Comparison of ENCODE assay signal across 8 cellular contexts in genomic region chr14:19878029-19878642, GRCh38. TPM values are rescaled to one million over a fixed set of nuclear protein-coding genes. Genes with fewer than 3 reads are reported as not detected.
DNase-seq lines count a peak whose midpoint lies in the region; ATAC-seq and TF ChIP-seq lines count a peak whose summit lies in the region.

No MANE protein-coding gene starts in this region.

- no peaks in the 10 kb centered on the region for H3K4me1 ChIP-seq in PC-3 (ENCODE audit: insufficient read depth, low read length)
- H3K4me1 ChIP-seq in thyroid gland = no peaks in the 10 kb centered on the region

- CTCF ChIA-PET in PC-3 (lab: Charles Lee) = no interaction called here

- H3K9me3 ChIP-seq in PC-3 (ENCODE audit: low read length) (no peaks in the 10 kb centered on the region), thyroid gland (no peaks in the 10 kb centered on the region)

- ATAC-seq in PC-3 = no peak
- no peak for ATAC-seq in GM18873 (IDR thresholded peaks at IDR 0.05; ENCODE audit: low FRiP score, unreplicated experiment)

- no peak overlapping the region for H3K9ac ChIP-seq in PC-3 (ENCODE audit: low read length)

- POLR2A ChIA-PET in PC-3 (lab: Charles Lee; ENCODE audit: unreplicated experiment) = no interaction called here

- intact Hi-C loops in PC-3 (cut with micrococcal nuclease) = no loop called here
- intact Hi-C loops in thyroid gland (cut with DNase I) = no loop called here

- peak; percentile 1 for DNase-seq in A172 (ENCODE audit: low spot score)
- peak; percentile 67 for DNase-seq in PC-3
- no peak for DNase-seq in fibroblast of villous mesenchyme (ENCODE audit: low read depth)
- no peak for DNase-seq in HuH-7.5 (ENCODE audit: low spot score)
- no peak for DNase-seq in thyroid gland
- no peak for DNase-seq in anterior cingulate cortex (lab: John Stamatoyannopoulos, UW)

- H3K4me2 ChIP-seq in PC-3 (ENCODE audit: low read length) = no peak overlapping the region

- H3K27me3 ChIP-seq in PC-3 (ENCODE audit: low read length) (peaks cover 6% of the 10 kb centered on the region; the same call in 1 of the 2 replicates), thyroid gland (no peaks in the 10 kb centered on the region)

- no peaks in the 10 kb centered on the region for H3K36me3 ChIP-seq in PC-3 (ENCODE audit: low read depth, low read length)
- H3K36me3 ChIP-seq in thyroid gland = no peaks in the 10 kb centered on the region

- H2AFZ ChIP-seq in PC-3 (ENCODE audit: low read length) = no peak overlapping the region

- H3K9me2 ChIP-seq in PC-3 (replicated peaks; ENCODE audit: low read length) = no peaks in the 10 kb centered on the region

- no peak overlapping the region for H3K4me3 ChIP-seq in PC-3 (ENCODE audit: low read length)
- no peak overlapping the region for H3K4me3 ChIP-seq in fibroblast of villous mesenchyme (ENCODE audit: low read depth, low read length)
- no peak overlapping the region for H3K4me3 ChIP-seq in thyroid gland (replicated peaks in 1 of 3)

- no peaks in the 10 kb centered on the region for H3F3A ChIP-seq in PC-3 (ENCODE audit: low read length, unreplicated experiment)

- no peaks in the 10 kb centered on the region for H4K20me1 ChIP-seq in PC-3 (ENCODE audit: low read length)

- H3K27ac ChIP-seq in PC-3 (ENCODE audit: low read length) (no peak overlapping the region), thyroid gland (no peak overlapping the region)

- TF ChIP-seq CTCF in GM12872 (IDR thresholded peaks at IDR 0.05; ENCODE audit: insufficient read depth, low read depth, low read length) (peak; percentile 50; the same call in 2 of the 3 replicates), PC-3 (conservative IDR thresholded peaks at IDR 0.05; ENCODE audit: low read depth, low read length) (peak; percentile 91), fibroblast of villous mesenchyme (IDR thresholded peaks at IDR 0.05; ENCODE audit: insufficient read depth, low read depth, low read length) (peak; percentile 35), thyroid gland (IDR thresholded peaks at IDR 0.05) (peak in 2 of 6 experiments; percentile 7 to 11)

- BruUV-seq in PC-3 (replicated peaks; lab: Mats Ljungman, UMichigan) = no TSS peak

- no peaks in the 10 kb centered on the region for H3K79me2 ChIP-seq in PC-3 (ENCODE audit: low read length)

- no peak for TF ChIP-seq POLR2A in thyroid gland (IDR thresholded peaks at IDR 0.05)

RNA-seq across cellular contexts. Expression of gene OR4K2, which starts 3.2 kb away (rescaled TPM):
- not detected in 2 replicates for total RNA-seq in A172 (2014; rRNA removed; shearing (Covaris generic))
- not detected in 2 replicates for total RNA-seq in PC-3 (2014; rRNA removed)
- total RNA-seq in fibroblast of villous mesenchyme = not detected in 2 replicates
- not detected for total RNA-seq in thyroid gland

RNA-seq across cellular contexts. Expression of gene OR4K5, which starts 42.3 kb away (rescaled TPM):
- total RNA-seq in A172 (2014; rRNA removed; shearing (Covaris generic)) = not detected in 2 replicates
- total RNA-seq in PC-3 (2014; rRNA removed) (not detected in 2 replicates), fibroblast of villous mesenchyme (not detected in 2 replicates), thyroid gland (not detected)

RNA-seq across cellular contexts. Expression of gene OR4K1, which starts 52.6 kb away (rescaled TPM):
- not detected in 2 replicates for total RNA-seq in A172 (2014; rRNA removed; shearing (Covaris generic))
- total RNA-seq in PC-3 (2014; rRNA removed) (not detected in 2 replicates), fibroblast of villous mesenchyme (not detected in 2 replicates), thyroid gland (not detected)

Comparison
In these comparisons a context has a peak if more than half of its experiments do, and no peak if none do; other contexts are left out.
1. DNase-seq: peak in A172 (single experiment) and PC-3 (single experiment); none in fibroblast of villous mesenchyme (single experiment), HuH-7.5 (single experiment), thyroid gland (0 of 2) and anterior cingulate cortex (0 of 58).